16 cellular contexts compared by ENCODE assay signal in genomic region chr9:35951736-35952135, GRCh38. TPM values are rescaled to one million over a fixed set of nuclear protein-coding genes. Genes with fewer than 3 reads are reported as not detected.
A peak's percentile ranks its signal among the peaks of the same experiment; 100 is the strongest.
DNase-seq lines count a peak whose midpoint lies in the region; ATAC-seq and TF ChIP-seq lines count a peak whose summit lies in the region.
"Had no signal": no experiment of that assay in that cellular context is flagged by ENCODE, and none has a peak within 500 bp of the region (broad histone marks: within the 10 kb centered on the region; RNA-seq: fewer than 3 reads in every experiment).

No MANE protein-coding gene starts in this region.

- DNase-seq in EH (ENCODE audit: low read depth) (peak; percentile 83), MG63 (peak; percentile 86), endothelial cell (ENCODE audit: low spot score) (no peak), lower lobe of right lung (no peak), immature natural killer cell (no peak)
- DNase-seq in activated CD8-positive, alpha-beta T cell treated with anti-CD3 and anti-CD28 coated beads, Interleukin-2, amount 10 ng/mL, durations not matched to agents 7 days and 5 days, result no peak
- DNase-seq: activated CD4-positive, CD25-positive, alpha-beta regulatory T cell; activated T-cell treated with anti-CD3 and anti-CD28 coated beads for 4 hours; amniotic stem cell; effector memory CD8-positive, alpha-beta T cell; NCI-H2029 treated with DMSO at 0.1 percent for 48 hours had no signal

- POLR2A ChIA-PET in activated CD8-positive, alpha-beta T cell treated with anti-CD3 and anti-CD28 coated beads, Interleukin-2, amount 10 ng/mL, durations not matched to agents 7 days and 5 days (lab: Charles Lee), result no interaction called here

- peaks cover 19% of the 10 kb centered on the region for H3K4me1 ChIP-seq in lower lobe of right lung

- intact Hi-C loops in lower lobe of right lung (cut with DNase I), result loop anchor here (10.0 kb wide), 1 partner anchor 73 kb away; no protein-coding TSS in a partner anchor

- H3K4me3 ChIP-seq in MG63 (no peak overlapping the region), lower lobe of right lung (no peak overlapping the region)
- H3K4me3 ChIP-seq: K562, SK-N-MC had no signal

- H3K9me3 ChIP-seq in MG63 (peaks cover 3% of the 10 kb centered on the region; the same call in 1 of the 2 replicates), lower lobe of right lung (no peaks in the 10 kb centered on the region)

- H3K27me3 ChIP-seq in MG63, result no peaks in the 10 kb centered on the region
- H3K27me3 ChIP-seq in lower lobe of right lung (ENCODE audit: low read depth), result no peaks in the 10 kb centered on the region

- peaks cover 2% of the 10 kb centered on the region for H3K27me3 Mint-ChIP-seq in endothelial cell (ENCODE audit: unreplicated experiment)
- peaks cover 13% of the 10 kb centered on the region for H3K27me3 Mint-ChIP-seq in activated CD8-positive, alpha-beta T cell treated with anti-CD3 and anti-CD28 coated beads, Interleukin-2, amount 10 ng/mL, durations not matched to agents 7 days and 5 days (ENCODE audit: low read depth)
- peaks cover 0 to 5% (median 2%) of the 10 kb centered on the region in 3 donors for H3K27me3 Mint-ChIP-seq in immature natural killer cell (ENCODE audit: low read depth in 3 of 3)

- peak; percentile 29 to 40 for ATAC-seq in lower lobe of right lung
- no peak for ATAC-seq in GM21360 (IDR thresholded peaks at IDR 0.05; ENCODE audit: unreplicated experiment)
- no peak for ATAC-seq in activated CD8-positive, alpha-beta T cell treated with anti-CD3 and anti-CD28 coated beads, Interleukin-2, amount 10 ng/mL, durations not matched to agents 7 days and 5 days
- no peak for ATAC-seq in GM18873 (IDR thresholded peaks at IDR 0.05; ENCODE audit: low FRiP score, unreplicated experiment)
- ATAC-seq: effector memory CD8-positive, alpha-beta T cell; K562 had no signal

- peak overlapping the region; percentile 46 for H3K27ac ChIP-seq in lower lobe of right lung
- H3K27ac ChIP-seq: SK-N-MC had no signal

- no peaks in the 10 kb centered on the region for H3K36me3 Mint-ChIP-seq in endothelial cell (ENCODE audit: low read depth, unreplicated experiment)
- no peaks in the 10 kb centered on the region for H3K36me3 Mint-ChIP-seq in activated CD8-positive, alpha-beta T cell treated with anti-CD3 and anti-CD28 coated beads, Interleukin-2, amount 10 ng/mL, durations not matched to agents 7 days and 5 days (ENCODE audit: low read depth)
- H3K36me3 Mint-ChIP-seq in immature natural killer cell, result no peaks in the 10 kb centered on the region
- H3K36me3 Mint-ChIP-seq: CD14-positive monocyte had no signal

- 0 out of 2 replicates have a peak, but pooled peaks cover 3% of the 10 kb centered on the region for H3K36me3 ChIP-seq in MG63
- no peaks in the 10 kb centered on the region for H3K36me3 ChIP-seq in lower lobe of right lung

- TF ChIP-seq CTCF in endothelial cell (IDR thresholded peaks at IDR 0.05; ENCODE audit: unreplicated experiment) (no peak), lower lobe of right lung (IDR thresholded peaks at IDR 0.05) (no peak)

- no peak overlapping the region for H3K4me3 Mint-ChIP-seq in endothelial cell (ENCODE audit: unreplicated experiment)
- H3K4me3 Mint-ChIP-seq in activated CD8-positive, alpha-beta T cell treated with anti-CD3 and anti-CD28 coated beads, Interleukin-2, amount 10 ng/mL, durations not matched to agents 7 days and 5 days, result no peak overlapping the region
- no peak overlapping the region for H3K4me3 Mint-ChIP-seq in immature natural killer cell
- H3K4me3 Mint-ChIP-seq: CD14-positive monocyte; effector memory CD8-positive, alpha-beta T cell had no signal

- H3K4me1 Mint-ChIP-seq in endothelial cell (ENCODE audit: unreplicated experiment), result peaks cover 29% of the 10 kb centered on the region
- H3K4me1 Mint-ChIP-seq in activated CD8-positive, alpha-beta T cell treated with anti-CD3 and anti-CD28 coated beads, Interleukin-2, amount 10 ng/mL, durations not matched to agents 7 days and 5 days (ENCODE audit: low read depth), result no peaks in the 10 kb centered on the region
- no peaks in the 10 kb centered on the region for H3K4me1 Mint-ChIP-seq in immature natural killer cell
- H3K4me1 Mint-ChIP-seq: CD14-positive monocyte had no signal

- H3K27ac Mint-ChIP-seq in endothelial cell (ENCODE audit: unreplicated experiment), result peak overlapping the region; percentile 75
- H3K27ac Mint-ChIP-seq in activated CD8-positive, alpha-beta T cell treated with anti-CD3 and anti-CD28 coated beads, Interleukin-2, amount 10 ng/mL, durations not matched to agents 7 days and 5 days, result no peak overlapping the region
- H3K27ac Mint-ChIP-seq in immature natural killer cell, result no peak overlapping the region
- H3K27ac Mint-ChIP-seq: CD14-positive monocyte; effector memory CD8-positive, alpha-beta T cell had no signal

- H3K9me3 Mint-ChIP-seq in endothelial cell (ENCODE audit: unreplicated experiment), result no peaks in the 10 kb centered on the region
- H3K9me3 Mint-ChIP-seq in activated CD8-positive, alpha-beta T cell treated with anti-CD3 and anti-CD28 coated beads, Interleukin-2, amount 10 ng/mL, durations not matched to agents 7 days and 5 days (ENCODE audit: insufficient read depth), result no peaks in the 10 kb centered on the region
- peaks cover 0 to 2% (median 0%) of the 10 kb centered on the region in 6 donors for H3K9me3 Mint-ChIP-seq in immature natural killer cell
- H3K9me3 Mint-ChIP-seq: effector memory CD8-positive, alpha-beta T cell had no signal

- CTCF ChIA-PET in activated CD8-positive, alpha-beta T cell treated with anti-CD3 and anti-CD28 coated beads, Interleukin-2, amount 10 ng/mL, durations not matched to agents 7 days and 5 days (lab: Charles Lee), result interaction anchor here (1.1 to 2.1 kb wide), 4 partner anchors 11 to 72 kb away, joined by 4 to 20 read pairs (median 6); no protein-coding TSS in a partner anchor

RNA-seq across cellular contexts. Expression of gene OR2S2, which starts 6.2 kb away (rescaled TPM):
- total RNA-seq in MG63 (2014; rRNA removed; shearing (Covaris generic); ENCODE audit: low replicate concordance), result not detected in 2 replicates
- total RNA-seq in endothelial cell (ENCODE audit: unreplicated experiment) (not detected), lower lobe of right lung (not detected)
- not detected for total RNA-seq in activated CD8-positive, alpha-beta T cell treated with anti-CD3 and anti-CD28 coated beads, Interleukin-2, amount 10 ng/mL, durations not matched to agents 7 days and 5 days
- polyA plus RNA-seq in immature natural killer cell, result not detected
- total RNA-seq: K562 had no signal
- polyA plus RNA-seq: CD14-positive monocyte, K562 had no signal

RNA-seq across cellular contexts. Expression of gene SPAAR, which starts 42.4 kb away (rescaled TPM):
- 12.2 and 25.0 TPM in 2 replicates for total RNA-seq in MG63 (2014; rRNA removed; shearing (Covaris generic); ENCODE audit: low replicate concordance)
- 32.0 TPM for total RNA-seq in endothelial cell (ENCODE audit: unreplicated experiment)
- 11.9 TPM for total RNA-seq in lower lobe of right lung
- total RNA-seq in activated CD8-positive, alpha-beta T cell treated with anti-CD3 and anti-CD28 coated beads, Interleukin-2, amount 10 ng/mL, durations not matched to agents 7 days and 5 days, result not detected
- polyA plus RNA-seq in immature natural killer cell, result not detected
- total RNA-seq: K562 had no signal
- polyA plus RNA-seq: CD14-positive monocyte, K562 had no signal

RNA-seq across cellular contexts. Expression of gene HRCT1, which starts 45.7 kb away (rescaled TPM):
- 95.0 and 617 TPM in 2 replicates for total RNA-seq in MG63 (2014; rRNA removed; shearing (Covaris generic); ENCODE audit: low replicate concordance)
- 0.87 TPM for total RNA-seq in endothelial cell (ENCODE audit: unreplicated experiment)
- total RNA-seq in lower lobe of right lung, result 8.7 TPM
- not detected for total RNA-seq in activated CD8-positive, alpha-beta T cell treated with anti-CD3 and anti-CD28 coated beads, Interleukin-2, amount 10 ng/mL, durations not matched to agents 7 days and 5 days
- not detected for polyA plus RNA-seq in immature natural killer cell
- total RNA-seq: K562 had no signal
- polyA plus RNA-seq: CD14-positive monocyte had no signal

Comparison
In these comparisons a context has a peak if more than half of its experiments do, and no peak if none do; other contexts are left out.
1. DNase-seq: peak in EH (single experiment) and MG63 (single experiment); none in endothelial cell (single experiment), lower lobe of right lung (single experiment), activated CD8-positive, alpha-beta T cell treated with anti-CD3 and anti-CD28 coated beads, Interleukin-2, amount 10 ng/mL, durations not matched to agents 7 days and 5 days (single experiment) and immature natural killer cell (0 of 3).
2. ATAC-seq: peak in lower lobe of right lung (2 of 2); none in GM21360 (single experiment), activated CD8-positive, alpha-beta T cell treated with anti-CD3 and anti-CD28 coated beads, Interleukin-2, amount 10 ng/mL, durations not matched to agents 7 days and 5 days (single experiment) and GM18873 (single experiment).
3. RNA of gene SPAAR, which starts 42.4 kb away (total RNA-seq): 32.0 TPM in endothelial cell (single experiment), 12.2 to 25.0 TPM in MG63 and 11.9 TPM in lower lobe of right lung (single experiment); not detected in activated CD8-positive, alpha-beta T cell treated with anti-CD3 and anti-CD28 coated beads, Interleukin-2, amount 10 ng/mL, durations not matched to agents 7 days and 5 days; every median in the first group is over 10 times any median in the second.